ENCODE assay signal across 8 cellular contexts in the genomic region with DNA sequence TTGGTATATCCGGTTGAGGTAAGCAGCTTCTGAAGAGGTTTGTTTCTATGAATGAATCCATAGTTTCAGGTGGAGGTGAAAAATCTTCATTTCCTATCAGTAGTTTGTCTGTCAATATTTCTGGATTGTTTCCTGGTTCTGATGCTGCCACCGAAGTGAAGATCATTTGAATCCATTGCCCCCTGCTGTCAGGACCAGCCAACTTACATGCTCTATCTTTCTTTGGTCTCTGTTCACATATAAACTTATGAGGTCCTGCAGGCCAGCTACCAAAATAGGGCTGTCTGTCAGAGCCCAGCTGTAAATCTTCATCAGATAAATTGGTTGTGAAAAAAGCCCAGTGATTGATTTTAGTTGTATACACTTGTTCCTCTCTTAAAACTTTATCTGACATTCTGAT. TPM values are rescaled to one million over a fixed set of nuclear protein-coding genes. Genes with fewer than 3 reads are reported as not detected.
DNase-seq lines count a peak whose midpoint lies in the region; ATAC-seq, FAIRE-seq and TF ChIP-seq lines count a peak whose summit lies in the region.

No MANE protein-coding gene starts in this region.

- no peak overlapping the region for H3K9ac ChIP-seq in K562 (ENCODE audit: insufficient read depth in 1 of 2, low read depth in 2 of 2, low read length in 2 of 2)

- POLR2A ChIA-PET in K562 (lab: Yijun Ruan, JAX): no interaction called here

- DNase-seq in activated T-cell treated with anti-CD3 and anti-CD28 coated beads for 4 hours: peak; percentile 13
- no peak for DNase-seq in activated T-cell treated with anti-CD3 and anti-CD28 coated beads, Interleukin-2, amount 50 U/mL, for 48 hours
- peak; percentile 1 for DNase-seq in NCI-H146 treated with DMSO at 0.1 percent for 48 hours (lab: John Stamatoyannopoulos, UW; ENCODE audit: unreplicated experiment)
- peak in 2 of 4 experiments; percentile 8 to 13 for DNase-seq in K562 (ENCODE audit: extremely low read depth in 1 of 4, low spot score in 3 of 4)
- DNase-seq in mucosa of gallbladder (ENCODE audit: low spot score): peak; percentile 32
- no peak for DNase-seq in NCI-H2107 (lab: John Stamatoyannopoulos, UW)

- no peaks in the 10 kb centered on the region for H3K79me2 ChIP-seq in K562 (ENCODE audit: control insufficient read depth, insufficient read depth, low read length)

- no TSS peak for BruUV-seq in K562 (replicated peaks; lab: Mats Ljungman, UMichigan)

- H3K4me2 ChIP-seq in K562 (ENCODE audit: insufficient read depth, low read length): no peak overlapping the region

- H4K20me1 ChIP-seq in K562 (replicated peaks; ENCODE audit: control insufficient read depth, insufficient read depth, low read length): no peaks in the 10 kb centered on the region

- intact Hi-C loops in K562 (cut with micrococcal nuclease): no loop called here

- H3K4me1 ChIP-seq in K562 (replicated peaks in 1 of 2; ENCODE audit: control insufficient read depth in 2 of 2, insufficient read depth in 2 of 2, low read length in 2 of 2): no peaks in the 10 kb centered on the region

- ATAC-seq in GM21786 (IDR thresholded peaks at IDR 0.05; ENCODE audit: unreplicated experiment) (peak; percentile 59), K562 (peak; percentile 56; the same call in 1 of the 3 replicates), GM18519 (IDR thresholded peaks at IDR 0.05; ENCODE audit: low FRiP score, unreplicated experiment) (no peak)

- no peaks in the 10 kb centered on the region for H3K9me1 ChIP-seq in K562 (ENCODE audit: control insufficient read depth, insufficient read depth, low read length)

- CTCF ChIA-PET in K562 (lab: Yijun Ruan, JAX; ENCODE audit: low intra/inter-chr PET ratio): no interaction called here

- H3K4me3 ChIP-seq in K562: no peak overlapping the region

- no peak for TF ChIP-seq EP300 in K562 (IDR thresholded peaks at IDR 0.05; ENCODE audit: low read length)

- H3K27ac ChIP-seq in K562 (ENCODE audit: extremely low read depth, low read depth, low read length): no peak overlapping the region

- in situ Hi-C loops in K562 (cut with MboI): no loop called here

- no peaks in the 10 kb centered on the region for H3K27me3 ChIP-seq in K562 (ENCODE audit: control insufficient read depth in 2 of 2, insufficient read depth in 2 of 2, low read length in 2 of 2)

- FAIRE-seq in K562 (lab: Jason Lieb, UNC): no peak

- TF ChIP-seq CTCF in K562 (IDR thresholded peaks at IDR 0.05 in 2 of 3, conservative IDR thresholded peaks at IDR 0.05 in 1 of 3; ENCODE audit: insufficient read depth in 2 of 3, low read depth in 1 of 3, low read length in 3 of 3): peak; percentile 8 to 28 (median 15); a peak in 1 of 6 replicates

- no peaks in the 10 kb centered on the region for H3K9me3 ChIP-seq in K562 (replicated peaks; ENCODE audit: control insufficient read depth, insufficient read depth, low read depth, low read length)

- TF ChIP-seq RAD21 in K562 (CRISPR knock-in tag; conservative IDR thresholded peaks at IDR 0.05 in 1 of 2, IDR thresholded peaks at IDR 0.05 in 1 of 2): 0 out of 4 replicates have a peak, but pooled peaks of 1 of the 2 experiments have one; percentile 7

- no peaks in the 10 kb centered on the region for H3K36me3 ChIP-seq in K562 (ENCODE audit: control insufficient read depth, insufficient read depth, low read length)

- 54% methylated on average over 2 of the region's 2 CpGs for WGBS in K562 (ENCODE audit: insufficient coverage, low coverage, missing lambda C conversion rate)

- no peak overlapping the region for H2AFZ ChIP-seq in K562 (ENCODE audit: low read depth, low read length)

- no peak for TF ChIP-seq POLR2A in K562 (conservative IDR thresholded peaks at IDR 0.05)

TF ChIP-seq in K562, 482 proteins besides CTCF, POLR2A, EP300 and RAD21 (continues in another document):
- no peak for TF ChIP-seq ZFPM2 (CRISPR knock-in tag; IDR thresholded peaks at IDR 0.05)
- no peak for TF ChIP-seq SIN3B (IDR thresholded peaks at IDR 0.05; ENCODE audit: low read depth)
- no peak for TF ChIP-seq TCF3 (CRISPR knock-in tag; IDR thresholded peaks at IDR 0.05)
- no peak for TF ChIP-seq NCOA2 (IDR thresholded peaks at IDR 0.05; ENCODE audit: partially characterized antibody in 2 of 2)
- no peak for TF ChIP-seq YBX1 (IDR thresholded peaks at IDR 0.05)
- no peak for TF ChIP-seq HNRNPL (IDR thresholded peaks at IDR 0.05; ENCODE audit: low read depth, low read length)
- no peak for TF ChIP-seq ELF1 (tag; IDR thresholded peaks at IDR 0.05)
- TF ChIP-seq, protein P1, sequence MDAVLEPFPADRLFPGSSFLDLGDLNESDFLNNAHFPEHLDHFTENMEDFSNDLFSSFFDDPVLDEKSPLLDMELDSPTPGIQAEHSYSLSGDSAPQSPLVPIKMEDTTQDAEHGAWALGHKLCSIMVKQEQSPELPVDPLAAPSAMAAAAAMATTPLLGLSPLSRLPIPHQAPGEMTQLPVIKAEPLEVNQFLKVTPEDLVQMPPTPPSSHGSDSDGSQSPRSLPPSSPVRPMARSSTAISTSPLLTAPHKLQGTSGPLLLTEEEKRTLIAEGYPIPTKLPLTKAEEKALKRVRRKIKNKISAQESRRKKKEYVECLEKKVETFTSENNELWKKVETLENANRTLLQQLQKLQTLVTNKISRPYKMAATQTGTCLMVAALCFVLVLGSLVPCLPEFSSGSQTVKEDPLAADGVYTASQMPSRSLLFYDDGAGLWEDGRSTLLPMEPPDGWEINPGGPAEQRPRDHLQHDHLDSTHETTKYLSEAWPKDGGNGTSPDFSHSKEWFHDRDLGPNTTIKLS (IDR thresholded peaks at IDR 0.05; ENCODE audit: borderline replicate concordance, low read depth): no peak
- no peak for TF ChIP-seq HMGN3 (IDR thresholded peaks at IDR 0.05; ENCODE audit: borderline replicate concordance, extremely low read depth, insufficient read length, low read depth, low read length)
- TF ChIP-seq ZKSCAN1 (IDR thresholded peaks at IDR 0.05; ENCODE audit: low read depth, low read length): no peak
- TF ChIP-seq HDAC1 (IDR thresholded peaks at IDR 0.05): no peak
- TF ChIP-seq CBX2 (IDR thresholded peaks at IDR 0.05; ENCODE audit: insufficient read depth, low read length, poor library complexity, severe bottlenecking): no peak
- TF ChIP-seq TBL1XR1 (IDR thresholded peaks at IDR 0.05; ENCODE audit: low read length in 2 of 2): no peak
- TF ChIP-seq, protein P2, sequence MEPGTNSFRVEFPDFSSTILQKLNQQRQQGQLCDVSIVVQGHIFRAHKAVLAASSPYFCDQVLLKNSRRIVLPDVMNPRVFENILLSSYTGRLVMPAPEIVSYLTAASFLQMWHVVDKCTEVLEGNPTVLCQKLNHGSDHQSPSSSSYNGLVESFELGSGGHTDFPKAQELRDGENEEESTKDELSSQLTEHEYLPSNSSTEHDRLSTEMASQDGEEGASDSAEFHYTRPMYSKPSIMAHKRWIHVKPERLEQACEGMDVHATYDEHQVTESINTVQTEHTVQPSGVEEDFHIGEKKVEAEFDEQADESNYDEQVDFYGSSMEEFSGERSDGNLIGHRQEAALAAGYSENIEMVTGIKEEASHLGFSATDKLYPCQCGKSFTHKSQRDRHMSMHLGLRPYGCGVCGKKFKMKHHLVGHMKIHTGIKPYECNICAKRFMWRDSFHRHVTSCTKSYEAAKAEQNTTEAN (CRISPR knock-in tag; IDR thresholded peaks at IDR 0.05): no peak
- no peak for TF ChIP-seq POLR3G (IDR thresholded peaks at IDR 0.05; ENCODE audit: extremely low read depth, insufficient read length, insufficient replicate concordance)
- no peak for TF ChIP-seq MYC (IDR thresholded peaks at IDR 0.05; ENCODE audit: low read depth, low read length)
- TF ChIP-seq MYC (CRISPR knock-in tag; IDR thresholded peaks at IDR 0.05; ENCODE audit: borderline replicate concordance, low read depth): no peak
- no peak for TF ChIP-seq PHF21A (IDR thresholded peaks at IDR 0.05; ENCODE audit: borderline replicate concordance, low read depth)
- TF ChIP-seq SMAD3 (CRISPR knock-in tag; conservative IDR thresholded peaks at IDR 0.05): no peak
- TF ChIP-seq, protein P3, sequence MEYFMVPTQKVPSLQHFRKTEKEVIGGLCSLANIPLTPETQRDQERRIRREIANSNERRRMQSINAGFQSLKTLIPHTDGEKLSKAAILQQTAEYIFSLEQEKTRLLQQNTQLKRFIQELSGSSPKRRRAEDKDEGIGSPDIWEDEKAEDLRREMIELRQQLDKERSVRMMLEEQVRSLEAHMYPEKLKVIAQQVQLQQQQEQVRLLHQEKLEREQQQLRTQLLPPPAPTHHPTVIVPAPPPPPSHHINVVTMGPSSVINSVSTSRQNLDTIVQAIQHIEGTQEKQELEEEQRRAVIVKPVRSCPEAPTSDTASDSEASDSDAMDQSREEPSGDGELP (CRISPR knock-in tag; IDR thresholded peaks at IDR 0.05; ENCODE audit: borderline replicate concordance): no peak

RNA-seq across cellular contexts. Expression of a gene that starts 15.2 kb away (rescaled TPM):
- 0.49 TPM in 1 of 2 replicates, not detected in the other for total RNA-seq in K562 (2011; cell fraction: chromatin; rRNA removed; ENCODE audit: low replicate concordance)
- 0.17 TPM in 1 of 2 replicates, not detected in the other for total RNA-seq in K562 (2011; cell fraction: nucleolus; rRNA removed)
- 0.51 and 0.53 TPM in 2 replicates for total RNA-seq in K562 (2011; cell fraction: nucleoplasm; rRNA removed)
- total RNA-seq in K562 (2014; rRNA removed) (not detected in 2 replicates), K562 (2014; rRNA removed; fragmentation: Illumina TruSeq; extraction: Trizol) (0.11 and 0.35 TPM in 2 replicates), K562 (2015; rRNA removed; fragmentation: Illumina TruSeq; extraction: Trizol) (0.23 and 0.33 TPM in 2 replicates), K562 (2021) (0.29 and 0.36 TPM in 2 replicates), mucosa of gallbladder (7.2 TPM)
- polyA plus RNA-seq in K562 (2011; rRNA removed) (0.11 TPM in 2 replicates), K562 (2014; fragmentation: Illumina TruSeq; extraction: Trizol) (0.06 TPM in 2 replicates), K562 (2014; fragmentation: Nextera tagmentation; extraction: Ambion mirVana) (under 1 TPM; 0.11 to 0.20 TPM), K562 (2014; rRNA removed) (0.11 and 0.24 TPM in 2 replicates)
- polyA plus RNA-seq in K562 (2011; cell fraction: cytosol; rRNA removed): 0.01 TPM in 1 of 2 replicates, not detected in the other
- polyA plus RNA-seq in K562 (2011; cell fraction: nucleus; rRNA removed): 0.20 and 0.41 TPM in 2 replicates
- 0.14 and 0.39 TPM in 2 replicates for polyA plus RNA-seq in K562 (2012)
- polyA minus RNA-seq in K562 (2011; rRNA and poly(A)+ RNA removed): 0.15 TPM in 1 of 2 replicates, not detected in the other
- polyA minus RNA-seq in K562 (2011; cell fraction: cytosol; rRNA and poly(A)+ RNA removed): not detected in 2 replicates
- polyA minus RNA-seq in K562 (2011; cell fraction: nucleus; rRNA and poly(A)+ RNA removed): not detected in 2 replicates

Comparison
In these comparisons a context has a peak if more than half of its experiments do, and no peak if none do; other contexts are left out.
1. DNase-seq: peak in activated T-cell treated with anti-CD3 and anti-CD28 coated beads for 4 hours (single experiment), NCI-H146 treated with DMSO at 0.1 percent for 48 hours (single experiment) and mucosa of gallbladder (single experiment); none in activated T-cell treated with anti-CD3 and anti-CD28 coated beads, Interleukin-2, amount 50 U/mL, for 48 hours (0 of 2) and NCI-H2107 (single experiment).